ENCODE assay signal across 9 cellular contexts in genomic region chr9:133862585-133863041, GRCh38.
DNase-seq lines count a peak whose midpoint lies in the region; ATAC-seq, FAIRE-seq and TF ChIP-seq lines count a peak whose summit lies in the region.
"Had no signal": no experiment of that assay in that cellular context is flagged by ENCODE, and none has a peak within 500 bp of the region (broad histone marks: within the 10 kb centered on the region; RNA-seq: fewer than 3 reads in every experiment).

No MANE protein-coding gene starts in this region.

- no peaks in the 10 kb centered on the region for H3K9me3 ChIP-seq in thoracic aorta

- H3K4me1 ChIP-seq in thoracic aorta (ENCODE audit: control insufficient read depth in 1 of 2, low read depth in 2 of 2) = peaks cover 0 to 2% of the 10 kb centered on the region in 2 donors

- no peaks in the 10 kb centered on the region for H3K27me3 ChIP-seq in thoracic aorta (replicated peaks; ENCODE audit: insufficient read depth)

- peaks cover 52% of the 10 kb centered on the region for H3K4me1 Mint-ChIP-seq in nephron progenitor cell

- no peaks in the 10 kb centered on the region for H3K36me3 ChIP-seq in thoracic aorta

- FAIRE-seq in D721Med (lab: Jason Lieb, UNC) = no peak

- peak overlapping the region; percentile 71 for H3K27ac Mint-ChIP-seq in nephron progenitor cell

- peaks cover 24% of the 10 kb centered on the region for H3K9me3 Mint-ChIP-seq in nephron progenitor cell

- TF ChIP-seq CTCF in nephron progenitor cell (IDR thresholded peaks at IDR 0.05) (no peak), thoracic aorta (IDR thresholded peaks at IDR 0.05) (no peak), D721Med (IDR thresholded peaks at IDR 0.05; ENCODE audit: insufficient read depth, missing control alignments) (no peak)

- H3K27me3 Mint-ChIP-seq in nephron progenitor cell (ENCODE audit: low read depth, poor library complexity) = peaks cover 3% of the 10 kb centered on the region

- peak overlapping the region in 1 of 2 donors; percentile 45 for H3K27ac ChIP-seq in thoracic aorta

- ATAC-seq in Right ventricle myocardium superior (ENCODE audit: poor library complexity) (peak; percentile 69), thoracic aorta (ENCODE audit: insufficient number of reproducible peaks, low FRiP score, low read depth) (no peak), HG02852 (IDR thresholded peaks at IDR 0.05; ENCODE audit: unreplicated experiment) (no peak)

- intact Hi-C loops in Right ventricle myocardium superior (cut with DNase I) = no loop called here

- peaks cover 27% of the 10 kb centered on the region for H3K36me3 Mint-ChIP-seq in nephron progenitor cell (ENCODE audit: low read depth)

- H3K4me3 Mint-ChIP-seq in nephron progenitor cell = no peak overlapping the region

- peak; percentile 84 for DNase-seq in SKM-1 treated with dmso at 0.1 percent for 144 hours (lab: John Stamatoyannopoulos, UW; ENCODE audit: unreplicated experiment)
- peak; percentile 79 for DNase-seq in Right ventricle myocardium superior
- DNase-seq in nephron progenitor cell = no peak
- DNase-seq in thoracic aorta (ENCODE audit: low spot score) = no peak
- DNase-seq in D721Med (ENCODE audit: insufficient read length, low spot score) = no peak
- DNase-seq in DMS79 (lab: John Stamatoyannopoulos, UW) = no peak
- DNase-seq in NCI-H510A (lab: John Stamatoyannopoulos, UW) = no peak
- DNase-seq: NCI-H2171 treated with DMSO at 0.1 percent for 48 hours had no signal

- peak overlapping the region; percentile 25 for H3K4me3 ChIP-seq in thoracic aorta

Comparison
In these comparisons a context has a peak if more than half of its experiments do, and no peak if none do; other contexts are left out.
1. DNase-seq: peak in SKM-1 treated with dmso at 0.1 percent for 144 hours (single experiment) and Right ventricle myocardium superior (single experiment); none in nephron progenitor cell (single experiment), thoracic aorta (single experiment), D721Med (single experiment), DMS79 (single experiment) and NCI-H510A (single experiment).